ENCODE assay signal across 8 cellular contexts in the genomic region with DNA sequence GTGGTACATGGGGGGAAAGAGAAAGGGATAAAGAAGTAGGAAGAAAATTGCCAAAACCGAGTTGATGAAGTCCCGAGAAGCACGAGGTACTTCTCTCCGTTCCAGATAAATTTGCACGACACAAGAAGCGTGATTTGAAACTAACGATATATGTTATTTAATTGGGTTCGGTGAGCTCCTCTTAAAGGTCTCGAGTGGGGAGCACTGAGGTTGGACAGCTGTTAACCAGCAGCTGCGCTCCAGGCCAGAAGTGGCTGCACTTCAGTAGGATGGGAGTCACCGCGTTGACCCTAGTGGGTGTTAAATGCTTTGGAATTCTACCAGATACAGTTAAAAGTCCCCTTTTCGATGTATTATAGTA. TPM values are rescaled to one million over a fixed set of nuclear protein-coding genes. Genes with fewer than 3 reads are reported as not detected.
DNase-seq lines count a peak whose midpoint lies in the region; ATAC-seq and TF ChIP-seq lines count a peak whose summit lies in the region.

No MANE protein-coding gene starts in this region.

- no peaks in the 10 kb centered on the region for H3K9me3 Mint-ChIP-seq in type B pancreatic cell

- H3K4me1 ChIP-seq in OCI-LY1 (ENCODE audit: insufficient read depth, low read length, severe bottlenecking), result peaks cover 26% of the 10 kb centered on the region
- H3K4me1 ChIP-seq in lower lobe of right lung, result peaks cover 35% of the 10 kb centered on the region
- H3K4me1 ChIP-seq in foreskin keratinocyte, result peaks cover 18% of the 10 kb centered on the region

- H2AFZ ChIP-seq in OCI-LY1 (ENCODE audit: low read length), result no peak overlapping the region

- intact Hi-C loops in lower lobe of right lung (cut with DNase I), result no loop called here

- peak overlapping the region; percentile 94 for H3K4me3 Mint-ChIP-seq in type B pancreatic cell

- peak overlapping the region; percentile 97 for H3K4me2 ChIP-seq in OCI-LY1 (ENCODE audit: low read length)

- peaks cover 24% of the 10 kb centered on the region for H3K79me2 ChIP-seq in OCI-LY1 (ENCODE audit: insufficient read depth, low read length)

- H3K36me3 ChIP-seq in OCI-LY1 (ENCODE audit: insufficient read depth, low read length) (peaks cover 10% of the 10 kb centered on the region; the same call in 1 of the 2 replicates), lower lobe of right lung (no peaks in the 10 kb centered on the region)

- H3K27ac ChIP-seq in OCI-LY1 (ENCODE audit: low read depth, low read length, poor library complexity, severe bottlenecking), result no peak overlapping the region
- H3K27ac ChIP-seq in coronary artery, result peak overlapping the region; percentile 93
- peak overlapping the region; percentile 93 for H3K27ac ChIP-seq in lower lobe of right lung
- H3K27ac ChIP-seq in foreskin keratinocyte, result no peak overlapping the region

- H3F3A ChIP-seq in OCI-LY1 (ENCODE audit: insufficient read depth, low read length), result no peaks in the 10 kb centered on the region

- H3K4me1 Mint-ChIP-seq in type B pancreatic cell (ENCODE audit: unreplicated experiment), result peaks cover 20% of the 10 kb centered on the region

- H3K27me3 ChIP-seq in OCI-LY1 (ENCODE audit: insufficient read depth, low read length), result no peaks in the 10 kb centered on the region; the same call in none of the 2 replicates
- no peaks in the 10 kb centered on the region for H3K27me3 ChIP-seq in lower lobe of right lung (ENCODE audit: low read depth)
- peaks cover 12% of the 10 kb centered on the region for H3K27me3 ChIP-seq in foreskin keratinocyte

- peak; percentile 75 for DNase-seq in DMS79 treated with DMSO at 0.1 percent for 48 hours (lab: John Stamatoyannopoulos, UW)
- no peak for DNase-seq in DMS79 (lab: John Stamatoyannopoulos, UW)
- DNase-seq in coronary artery (ENCODE audit: low spot score), result no peak
- no peak for DNase-seq in lower lobe of right lung
- no peak for DNase-seq in type B pancreatic cell (ENCODE audit: extremely low spot score, unreplicated experiment)
- no peak for DNase-seq in foreskin keratinocyte

- no peaks in the 10 kb centered on the region for H3K9me3 ChIP-seq in OCI-LY1 (ENCODE audit: low read length)
- no peaks in the 10 kb centered on the region for H3K9me3 ChIP-seq in lower lobe of right lung

- no peaks in the 10 kb centered on the region for H3K9me2 ChIP-seq in OCI-LY1 (ENCODE audit: low read depth, low read length)

- no peaks in the 10 kb centered on the region for H4K20me1 ChIP-seq in OCI-LY1 (ENCODE audit: insufficient read depth, low read length)

- ATAC-seq in lower lobe of right lung, result peak in 1 of 2 donors; percentile 17
- ATAC-seq in foreskin keratinocyte, result no peak
- no peak for ATAC-seq in HG02840 (IDR thresholded peaks at IDR 0.05; ENCODE audit: low FRiP score, unreplicated experiment)

- H3K27me3 Mint-ChIP-seq in type B pancreatic cell, result peaks cover 10% of the 10 kb centered on the region

- H3K27ac Mint-ChIP-seq in type B pancreatic cell, result peak overlapping the region; percentile 83

- peak overlapping the region; percentile 96 for H3K9ac ChIP-seq in OCI-LY1 (ENCODE audit: low read length)

- peaks cover 1% of the 10 kb centered on the region for H3K36me3 Mint-ChIP-seq in type B pancreatic cell

- H3K4me3 ChIP-seq in OCI-LY1 (ENCODE audit: low read depth, low read length, poor library complexity, severe bottlenecking) (peak overlapping the region; percentile 98), coronary artery (peak overlapping the region; percentile 83), lower lobe of right lung (peak overlapping the region; percentile 75)

- TF ChIP-seq CTCF in OCI-LY1 (IDR thresholded peaks at IDR 0.05; ENCODE audit: low read length), result no peak
- TF ChIP-seq CTCF in coronary artery (IDR thresholded peaks at IDR 0.05), result no peak
- TF ChIP-seq CTCF in lower lobe of right lung (IDR thresholded peaks at IDR 0.05), result no peak
- TF ChIP-seq CTCF in type B pancreatic cell (conservative IDR thresholded peaks at IDR 0.05), result no peak
- no peak for TF ChIP-seq CTCF in foreskin keratinocyte (conservative IDR thresholded peaks at IDR 0.05)

RNA-seq across cellular contexts. Expression of a gene that starts 0.9 kb away (rescaled TPM):
- 54.5 TPM for total RNA-seq in lower lobe of right lung
- total RNA-seq in type B pancreatic cell (ENCODE audit: low replicate concordance), result 46.1 and 54.9 TPM in 2 replicates
- total RNA-seq in foreskin keratinocyte, result 21.3 and 23.5 TPM in 2 replicates
- 9.5 and 9.8 TPM in 2 replicates for polyA plus RNA-seq in foreskin keratinocyte

RNA-seq across cellular contexts. Expression of a gene that starts 37.5 kb away (rescaled TPM):
- total RNA-seq in lower lobe of right lung (23.7 TPM), type B pancreatic cell (ENCODE audit: low replicate concordance) (22.7 and 26.2 TPM in 2 replicates), foreskin keratinocyte (15.7 and 18.0 TPM in 2 replicates)
- 8.9 and 9.4 TPM in 2 replicates for polyA plus RNA-seq in foreskin keratinocyte

Comparison
In these comparisons a context has a peak if more than half of its experiments do, and no peak if none do; other contexts are left out.
1. H3K27ac ChIP-seq: peak in coronary artery (2 of 2) and lower lobe of right lung (single experiment); none in OCI-LY1 (single experiment) and foreskin keratinocyte (single experiment).
2. Peak in every context shown above with its lines, with median percentiles within 50 percentile points of each other: H3K4me3 ChIP-seq.